In genomic region chr2:36404312-36404711, GRCh38 we compare ENCODE assay signal across 12 cellular contexts. TPM values are rescaled to one million over a fixed set of nuclear protein-coding genes. Genes with fewer than 3 reads are reported as not detected.
DNase-seq lines count a peak whose midpoint lies in the region; ATAC-seq, FAIRE-seq and TF ChIP-seq lines count a peak whose summit lies in the region.
"Had no signal": no experiment of that assay in that cellular context is flagged by ENCODE, and none has a peak within 500 bp of the region (broad histone marks: within the 10 kb centered on the region; RNA-seq: fewer than 3 reads in every experiment).

No MANE protein-coding gene starts in this region.

- H3K4me1 ChIP-seq in thyroid gland, result peaks cover 31 to 44% of the 10 kb centered on the region in 2 donors

- no peaks in the 10 kb centered on the region for H3K9me3 ChIP-seq in thyroid gland
- H3K9me3 ChIP-seq: mucosa of descending colon, sigmoid colon had no signal

- no peak for TF ChIP-seq CTCF in thyroid gland (IDR thresholded peaks at IDR 0.05)

- 79 to 83% methylated on average over 3 of the region's 3 CpGs for WGBS in thyroid gland, 2 donors

- H3K36me3 ChIP-seq in thyroid gland, result no peaks in the 10 kb centered on the region
- H3K36me3 ChIP-seq: sigmoid colon had no signal

- H3K27me3 ChIP-seq in thyroid gland, result no peaks in the 10 kb centered on the region
- H3K27me3 ChIP-seq: sigmoid colon had no signal

- H3K4me3 ChIP-seq in thyroid gland (replicated peaks in 1 of 3), result no peak overlapping the region
- H3K4me3 ChIP-seq: mucosa of descending colon, sigmoid colon had no signal

- ATAC-seq in HG02678 (IDR thresholded peaks at IDR 0.05; ENCODE audit: unreplicated experiment) (peak; percentile 35), HG02610 (IDR thresholded peaks at IDR 0.05; ENCODE audit: unreplicated experiment) (no peak)

- DNase-seq in RCC 7860 (ENCODE audit: low spot score) (peak; percentile 91), kidney tubule cell (ENCODE audit: low spot score) (peak; percentile 93), thyroid gland (no peak), retina (no peak), SIG-M5 treated with dmso at 0.1 percent for 504 hours (lab: John Stamatoyannopoulos, UW; ENCODE audit: unreplicated experiment) (no peak)
- DNase-seq: CD4-positive, alpha-beta T cell; mucosa of descending colon; NCI-H510A; sigmoid colon had no signal

- FAIRE-seq in G401.6 (lab: Jason Lieb, UNC), result peak; percentile 83
- FAIRE-seq in RCC 7860 (lab: Jason Lieb, UNC), result no peak

- H3K27ac ChIP-seq in thyroid gland, result no peak overlapping the region

- TF ChIP-seq POLR2A in thyroid gland (IDR thresholded peaks at IDR 0.05), result no peak

- intact Hi-C loops in thyroid gland (cut with DNase I), result no loop called here

RNA-seq across cellular contexts. Expression of gene CRIM1, which starts 48.7 kb away (rescaled TPM):
- total RNA-seq in thyroid gland, result 100 to 1,000 TPM in 1 of 4 donors, 10 to 100 TPM in 3; 49.5 to 104 (median 71.5) TPM

Comparison
In these comparisons a context has a peak if more than half of its experiments do, and no peak if none do; other contexts are left out.
1. DNase-seq: peak in RCC 7860 (single experiment) and kidney tubule cell (single experiment); none in thyroid gland (0 of 2), retina (single experiment) and SIG-M5 treated with dmso at 0.1 percent for 504 hours (single experiment).